ENCODE assay signal across 16 cellular contexts in genomic region chr20:31816221-31816620, GRCh38. TPM values are rescaled to one million over a fixed set of nuclear protein-coding genes. Genes with fewer than 3 reads are reported as not detected.
DNase-seq lines count a peak whose midpoint lies in the region; ATAC-seq and TF ChIP-seq lines count a peak whose summit lies in the region.
"Had no signal": no experiment of that assay in that cellular context is flagged by ENCODE, and none has a peak within 500 bp of the region (broad histone marks: within the 10 kb centered on the region; RNA-seq: fewer than 3 reads in every experiment).

No MANE protein-coding gene starts in this region.

- peaks cover 31 to 62% of the 10 kb centered on the region in 2 donors for H3K4me1 ChIP-seq in thoracic aorta (ENCODE audit: control insufficient read depth in 1 of 2, low read depth in 2 of 2)
- H3K4me1 ChIP-seq in CD8-positive, alpha-beta T cell (ENCODE audit: insufficient read depth, low read length) = no peaks in the 10 kb centered on the region

- POLR2A ChIA-PET in CD8-positive, alpha-beta T cell (lab: Charles Lee) = no interaction called here

- no peaks in the 10 kb centered on the region for H3K36me3 Mint-ChIP-seq in CD8-positive, alpha-beta T cell
- H3K36me3 Mint-ChIP-seq: CD8-positive, alpha-beta memory T cell had no signal

- ATAC-seq in thoracic aorta (ENCODE audit: insufficient number of reproducible peaks, low FRiP score, low read depth) = no peak
- no peak for ATAC-seq in HG02870 (IDR thresholded peaks at IDR 0.05; ENCODE audit: unreplicated experiment)
- no peak for ATAC-seq in CD8-positive, alpha-beta T cell

- H3K27me3 Mint-ChIP-seq in CD8-positive, alpha-beta T cell (ENCODE audit: low read depth) = no peaks in the 10 kb centered on the region
- H3K27me3 Mint-ChIP-seq: CD8-positive, alpha-beta memory T cell had no signal

- CTCF ChIA-PET in CD8-positive, alpha-beta T cell (lab: Charles Lee) = interaction anchor here (1.0 to 4.3 kb wide), 4 partner anchors 9 to 215 kb away, joined by 3 to 23 read pairs (median 6); no protein-coding TSS in a partner anchor

- no peaks in the 10 kb centered on the region for H3K9me3 Mint-ChIP-seq in CD8-positive, alpha-beta T cell
- H3K9me3 Mint-ChIP-seq: CD8-positive, alpha-beta memory T cell had no signal

- no peaks in the 10 kb centered on the region for H3K27me3 ChIP-seq in H7 (ENCODE audit: control insufficient read depth, insufficient read depth, low read length)
- no peaks in the 10 kb centered on the region for H3K27me3 ChIP-seq in thoracic aorta (replicated peaks; ENCODE audit: insufficient read depth)
- H3K27me3 ChIP-seq in CD8-positive, alpha-beta T cell (ENCODE audit: insufficient read depth, low read length) = no peaks in the 10 kb centered on the region
- H3K27me3 ChIP-seq: BE2C, SJCRH30 had no signal

- DNase-seq in H7 (peak; percentile 43), NCI-H2171 treated with DMSO at 0.1 percent for 48 hours (lab: John Stamatoyannopoulos, UW) (peak; percentile 78), thoracic aorta (ENCODE audit: low spot score) (no peak), putamen (ENCODE audit: low spot score) (no peak)
- no peak for DNase-seq in CD8-positive, alpha-beta T cell
- DNase-seq: BE2C; CD8-positive, alpha-beta memory T cell; DMS79; GM23248; KBM-7; NCI-H226; NCI-H524 treated with DMSO at 0.1 percent for 48 hours; NK-92 treated with Interleukin-12 subunit alpha and Interleukin-12 subunit beta, amount 100 ng/mL, for 24 hours had no signal

- H3K27ac Mint-ChIP-seq in CD8-positive, alpha-beta T cell = no peak overlapping the region

- H3K9me3 ChIP-seq in thoracic aorta = no peaks in the 10 kb centered on the region
- no peaks in the 10 kb centered on the region for H3K9me3 ChIP-seq in CD8-positive, alpha-beta T cell (ENCODE audit: low read length)
- H3K9me3 ChIP-seq: BE2C, SJCRH30 had no signal

- no peaks in the 10 kb centered on the region for H3K4me1 Mint-ChIP-seq in CD8-positive, alpha-beta T cell (ENCODE audit: low read depth)
- H3K4me1 Mint-ChIP-seq: CD8-positive, alpha-beta memory T cell had no signal

- no peaks in the 10 kb centered on the region for H3K36me3 ChIP-seq in H7 (replicated peaks; ENCODE audit: control insufficient read depth, insufficient read depth, low read length)
- no peaks in the 10 kb centered on the region for H3K36me3 ChIP-seq in thoracic aorta
- no peaks in the 10 kb centered on the region for H3K36me3 ChIP-seq in CD8-positive, alpha-beta T cell (ENCODE audit: insufficient read depth, low read length)
- H3K36me3 ChIP-seq: SJCRH30 had no signal

- H3K27ac ChIP-seq in cingulate gyrus (ENCODE audit: low read depth, low read length) (peak overlapping the region; percentile 29), thoracic aorta (peak overlapping the region; percentile 88 to 92)
- no peak overlapping the region for H3K27ac ChIP-seq in CD8-positive, alpha-beta T cell (ENCODE audit: low read depth, low read length)
- H3K27ac ChIP-seq: GM23248 had no signal

- TF ChIP-seq CTCF in thoracic aorta (IDR thresholded peaks at IDR 0.05) = no peak
- TF ChIP-seq CTCF in CD8-positive, alpha-beta T cell (IDR thresholded peaks at IDR 0.05) = no peak

- intact Hi-C loops in CD8-positive, alpha-beta T cell (cut with DNase I, micrococcal nuclease) = no loop called here

- no peak overlapping the region for H3K4me3 ChIP-seq in H7 (ENCODE audit: insufficient read depth, low read depth, low read length)
- H3K4me3 ChIP-seq in thoracic aorta = no peak overlapping the region
- H3K4me3 ChIP-seq in CD8-positive, alpha-beta T cell (ENCODE audit: low read depth, low read length) = no peak overlapping the region
- H3K4me3 ChIP-seq: GM23248, SJCRH30 had no signal

- H3K4me3 Mint-ChIP-seq in CD8-positive, alpha-beta T cell = no peak overlapping the region
- H3K4me3 Mint-ChIP-seq: CD8-positive, alpha-beta memory T cell had no signal

RNA-seq across cellular contexts. Expression of gene MYLK2, which starts 2.9 kb away (rescaled TPM):
- total RNA-seq in H7 (2014; rRNA removed; shearing (Covaris generic)) = 0.21 TPM in 1 of 2 replicates, not detected in the other
- not detected for total RNA-seq in thoracic aorta
- total RNA-seq in CD8-positive, alpha-beta T cell = not detected
- total RNA-seq: GM23248 had no signal

RNA-seq across cellular contexts. Expression of gene FOXS1, which starts 29.2 kb away (rescaled TPM):
- total RNA-seq in H7 (2014; rRNA removed; shearing (Covaris generic)) = 0.38 TPM in 1 of 2 replicates, not detected in the other
- 10 to 100 TPM; 13.9 to 44.5 TPM for total RNA-seq in thoracic aorta
- total RNA-seq in CD8-positive, alpha-beta T cell = not detected
- total RNA-seq: CD8-positive, alpha-beta memory T cell; GM23248 had no signal

RNA-seq across cellular contexts. Expression of gene DUSP15, which starts 54.1 kb away (rescaled TPM):
- 1.5 and 2.5 TPM in 2 replicates for total RNA-seq in H7 (2014; rRNA removed; shearing (Covaris generic))
- total RNA-seq in thoracic aorta = 1 to 10 TPM; 3.9 to 5.6 TPM
- total RNA-seq in CD8-positive, alpha-beta T cell = not detected
- total RNA-seq: CD8-positive, alpha-beta memory T cell; GM23248 had no signal

RNA-seq across cellular contexts. Expression of gene TTLL9, which starts 54.2 kb away (rescaled TPM):
- 0.14 TPM in 1 of 2 replicates, not detected in the other for total RNA-seq in H7 (2014; rRNA removed; shearing (Covaris generic))
- total RNA-seq in thoracic aorta = not detected
- not detected for total RNA-seq in CD8-positive, alpha-beta T cell
- total RNA-seq: CD8-positive, alpha-beta memory T cell; GM23248; SJCRH30 had no signal

Comparison
In these comparisons a context has a peak if more than half of its experiments do, and no peak if none do; other contexts are left out.
1. DNase-seq: peak in H7 (single experiment) and NCI-H2171 treated with DMSO at 0.1 percent for 48 hours (single experiment); none in thoracic aorta (single experiment), putamen (single experiment) and CD8-positive, alpha-beta T cell (0 of 7).
2. RNA of gene FOXS1, which starts 29.2 kb away (total RNA-seq): 13.9 to 44.5 TPM in thoracic aorta; 0.38 TPM in H7 and not detected in CD8-positive, alpha-beta T cell; every median in the first group is over 10 times any median in the second.